Comparison of ENCODE assay signal across 9 cellular contexts in genomic region chr19:44260343-44260681, GRCh38. TPM values are rescaled to one million over a fixed set of nuclear protein-coding genes. Genes with fewer than 3 reads are reported as not detected.
DNase-seq lines count a peak whose midpoint lies in the region.
"Had no signal": no experiment of that assay in that cellular context is flagged by ENCODE, and none has a peak within 500 bp of the region (broad histone marks: within the 10 kb centered on the region; RNA-seq: fewer than 3 reads in every experiment).

No MANE protein-coding gene starts in this region.

- peaks cover 18% of the 10 kb centered on the region for H3K36me3 Mint-ChIP-seq in activated CD4-positive, alpha-beta T cell treated with anti-CD3 and anti-CD28 coated beads, Interleukin-2, amount 10 ng/mL, durations not matched to agents 7 days and 5 days (ENCODE audit: low read depth)

- POLR2A ChIA-PET in activated CD4-positive, alpha-beta T cell treated with anti-CD3 and anti-CD28 coated beads, Interleukin-2, amount 10 ng/mL, durations not matched to agents 7 days and 5 days (lab: Charles Lee), result no interaction called here

- peak overlapping the region; percentile 61 for H3K4me3 Mint-ChIP-seq in activated CD4-positive, alpha-beta T cell treated with anti-CD3 and anti-CD28 coated beads, Interleukin-2, amount 10 ng/mL, durations not matched to agents 7 days and 5 days

- H3K9ac ChIP-seq in adipocyte (ENCODE audit: low read length) (no peak overlapping the region), iPS-18a (ENCODE audit: low read length) (peak overlapping the region; percentile 21), stomach smooth muscle (ENCODE audit: low read length in 2 of 2) (peak overlapping the region in 1 of 2 donors; percentile 30)

- H3K9me3 ChIP-seq in adipocyte (ENCODE audit: control insufficient read depth, low read length), result peaks cover 25% of the 10 kb centered on the region
- peaks cover 26% of the 10 kb centered on the region for H3K9me3 ChIP-seq in iPS-18a (ENCODE audit: control insufficient read depth, low read depth, low read length)
- H3K9me3 ChIP-seq in stomach smooth muscle (ENCODE audit: control insufficient read depth in 2 of 2, low read length in 2 of 2), result peaks cover 3 to 33% of the 10 kb centered on the region in 2 donors

- CTCF ChIA-PET in activated CD4-positive, alpha-beta T cell treated with anti-CD3 and anti-CD28 coated beads, Interleukin-2, amount 10 ng/mL, durations not matched to agents 7 days and 5 days (lab: Charles Lee), result no interaction called here

- no peaks in the 10 kb centered on the region for H3K4me1 ChIP-seq in adipocyte (ENCODE audit: control insufficient read depth, insufficient read depth, low read length)
- no peaks in the 10 kb centered on the region for H3K4me1 ChIP-seq in iPS-18a (ENCODE audit: control insufficient read depth, low read depth, low read length)
- no peaks in the 10 kb centered on the region for H3K4me1 ChIP-seq in stomach smooth muscle (ENCODE audit: control insufficient read depth, insufficient read depth, low read length)

- H3K27ac Mint-ChIP-seq in activated CD4-positive, alpha-beta T cell treated with anti-CD3 and anti-CD28 coated beads, Interleukin-2, amount 10 ng/mL, durations not matched to agents 7 days and 5 days, result peak overlapping the region; percentile 47

- peak overlapping the region; percentile 86 for H3K4me3 ChIP-seq in adipocyte (ENCODE audit: low read length)
- peak overlapping the region; percentile 63 for H3K4me3 ChIP-seq in iPS-18a (ENCODE audit: low read length)
- H3K4me3 ChIP-seq in stomach smooth muscle (ENCODE audit: low read length in 2 of 2), result peak overlapping the region in 1 of 2 donors; percentile 73

- H3K27me3 ChIP-seq in adipocyte (replicated peaks; ENCODE audit: control insufficient read depth, insufficient read depth, low read length) (no peaks in the 10 kb centered on the region), iPS-18a (ENCODE audit: control insufficient read depth, insufficient read depth, low read length) (peaks cover 5% of the 10 kb centered on the region), stomach smooth muscle (ENCODE audit: control insufficient read depth in 1 of 2, insufficient read depth in 2 of 2, low read length in 2 of 2) (no peaks in the 10 kb centered on the region)

- no peak for DNase-seq in activated CD4-positive, alpha-beta T cell treated with anti-CD3 and anti-CD28 coated beads, Interleukin-2, amount 10 ng/mL, durations not matched to agents 7 days and 5 days
- no peak for DNase-seq in activated CD4-positive, alpha-beta T cell treated with anti-CD3 and anti-CD28 coated beads for 4 hours
- no peak for DNase-seq in adipocyte (ENCODE audit: low read depth)
- DNase-seq in NCI-H774 (lab: John Stamatoyannopoulos, UW), result no peak
- DNase-seq in NCI-H1436 treated with DMSO at 0.1 percent for 48 hours (lab: John Stamatoyannopoulos, UW), result no peak
- no peak for DNase-seq in NCI-H2081 (lab: John Stamatoyannopoulos, UW)
- DNase-seq: GF-D8 had no signal

- H3K27ac ChIP-seq in iPS-18a (ENCODE audit: low read length) (no peak overlapping the region), stomach smooth muscle (ENCODE audit: low read length) (peak overlapping the region; percentile 4)

- no peaks in the 10 kb centered on the region for H3K36me3 ChIP-seq in adipocyte (ENCODE audit: control insufficient read depth, insufficient read depth, low read length, severe bottlenecking)
- no peaks in the 10 kb centered on the region for H3K36me3 ChIP-seq in iPS-18a (ENCODE audit: control insufficient read depth, low read depth, low read length)
- no peaks in the 10 kb centered on the region for H3K36me3 ChIP-seq in stomach smooth muscle (ENCODE audit: control insufficient read depth in 2 of 2, insufficient read depth in 2 of 2, low read length in 2 of 2)

- peaks cover 54% of the 10 kb centered on the region for H3K9me3 Mint-ChIP-seq in activated CD4-positive, alpha-beta T cell treated with anti-CD3 and anti-CD28 coated beads, Interleukin-2, amount 10 ng/mL, durations not matched to agents 7 days and 5 days

- peaks cover 14% of the 10 kb centered on the region for H3K4me1 Mint-ChIP-seq in activated CD4-positive, alpha-beta T cell treated with anti-CD3 and anti-CD28 coated beads, Interleukin-2, amount 10 ng/mL, durations not matched to agents 7 days and 5 days

- H3K27me3 Mint-ChIP-seq in activated CD4-positive, alpha-beta T cell treated with anti-CD3 and anti-CD28 coated beads, Interleukin-2, amount 10 ng/mL, durations not matched to agents 7 days and 5 days, result no peaks in the 10 kb centered on the region

RNA-seq across cellular contexts. Expression of gene ZNF233, which starts 0.6 kb away (rescaled TPM):
- total RNA-seq in activated CD4-positive, alpha-beta T cell treated with anti-CD3 and anti-CD28 coated beads, Interleukin-2, amount 10 ng/mL, durations not matched to agents 7 days and 5 days, result under 1 TPM; 0.69 to 0.85 TPM

RNA-seq across cellular contexts. Expression of gene ZNF235, which starts 44.5 kb away (rescaled TPM):
- 1 to 10 TPM; 4.9 to 5.5 TPM for total RNA-seq in activated CD4-positive, alpha-beta T cell treated with anti-CD3 and anti-CD28 coated beads, Interleukin-2, amount 10 ng/mL, durations not matched to agents 7 days and 5 days

RNA-seq across cellular contexts. Expression of gene ZNF227, which starts 48.0 kb away (rescaled TPM):
- 10 to 100 TPM; 29.8 to 30.7 TPM for total RNA-seq in activated CD4-positive, alpha-beta T cell treated with anti-CD3 and anti-CD28 coated beads, Interleukin-2, amount 10 ng/mL, durations not matched to agents 7 days and 5 days
